Comparison of ENCODE assay signal across 10 cellular contexts in the genomic region with DNA sequence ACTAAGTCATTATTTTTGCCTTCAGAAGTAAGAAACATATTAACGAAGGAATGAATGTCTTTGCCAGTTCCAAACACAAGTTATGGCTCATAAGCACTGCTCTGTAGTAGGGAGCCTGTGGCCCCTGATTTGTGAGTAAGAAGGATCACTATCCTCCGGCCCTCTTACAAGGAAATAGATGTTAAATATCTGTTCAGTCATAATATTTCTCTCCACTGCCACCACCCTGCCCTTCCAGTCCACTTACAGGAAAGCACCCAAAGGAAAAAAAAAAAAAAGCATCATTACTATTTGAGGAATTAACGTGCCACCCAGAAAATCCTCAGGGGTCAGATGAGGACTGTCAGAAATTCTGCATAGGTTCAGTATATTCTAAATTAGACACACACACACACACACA.
DNase-seq lines count a peak whose midpoint lies in the region; ATAC-seq lines count a peak whose summit lies in the region.
"Had no signal": no experiment of that assay in that cellular context is flagged by ENCODE, and none has a peak within 500 bp of the region (broad histone marks: within the 10 kb centered on the region; RNA-seq: fewer than 3 reads in every experiment).

No MANE protein-coding gene starts in this region.

- H4K20me1 ChIP-seq in GM23248 (ENCODE audit: insufficient read depth) = no peaks in the 10 kb centered on the region

- H3K36me3 ChIP-seq in GM23248 (ENCODE audit: low read depth) (peaks cover 60% of the 10 kb centered on the region), SJSA1 (peaks cover 81% of the 10 kb centered on the region), skeletal muscle satellite cell (ENCODE audit: insufficient read depth, low read length) (peaks cover 82% of the 10 kb centered on the region), H7 (replicated peaks; ENCODE audit: control insufficient read depth, insufficient read depth, low read length) (peaks cover 6% of the 10 kb centered on the region)

- in situ Hi-C loops in GM23248 (cut with MboI) = no loop called here

- H3K4me3 ChIP-seq in GM23248 (no peak overlapping the region), SJSA1 (no peak overlapping the region), skeletal muscle satellite cell (ENCODE audit: low read length) (no peak overlapping the region), H7 (ENCODE audit: insufficient read depth, low read depth, low read length) (no peak overlapping the region)
- H3K4me3 ChIP-seq: suprapubic skin had no signal

- peaks cover 97% of the 10 kb centered on the region for H3K79me2 ChIP-seq in GM23248 (ENCODE audit: insufficient read depth)

- 56 to 60% methylated on average over 3 of the region's 3 CpGs for WGBS in GM23248 (ENCODE audit: low coverage in 1 of 2, low lambda C conversion rate in 2 of 2, missing lambda C conversion rate in 2 of 2), 2 experiments

- ATAC-seq in GM18870 (IDR thresholded peaks at IDR 0.05; ENCODE audit: unreplicated experiment) = no peak

- no peak overlapping the region for H2AFZ ChIP-seq in GM23248

- H3F3A ChIP-seq in GM23248 (ENCODE audit: insufficient read depth) = peaks cover 85% of the 10 kb centered on the region

- DNase-seq in GM23248 (no peak), SJSA1 (ENCODE audit: low read depth in 1 of 2, low spot score in 2 of 2) (no peak), glomerular visceral epithelial cell (ENCODE audit: extremely low spot score) (peak; percentile 58), H7 (no peak)
- DNase-seq in NK-92 treated with Interleukin-12 subunit alpha and Interleukin-12 subunit beta, amount 100 ng/mL, for 24 hours (lab: John Stamatoyannopoulos, UW) = no peak
- DNase-seq: NCI-H1436 treated with DMSO at 0.1 percent for 48 hours; stimulated activated CD4-positive, alpha-beta T cell treated with anti-CD3 and anti-CD28 coated beads, Interleukin-1b, Interleukin-23, amount 100 ng/mL, for 48 hours had no signal

- H3K4me1 ChIP-seq in GM23248 (ENCODE audit: insufficient read depth) (peaks cover 44% of the 10 kb centered on the region), SJSA1 (replicated peaks) (peaks cover 41% of the 10 kb centered on the region), skeletal muscle satellite cell (ENCODE audit: control insufficient read depth, insufficient read depth, low read length) (peaks cover 54% of the 10 kb centered on the region)

- no peaks in the 10 kb centered on the region for H3K9me2 ChIP-seq in GM23248 (ENCODE audit: insufficient read depth)

- H3K9me3 ChIP-seq in GM23248 (ENCODE audit: low read depth) = no peaks in the 10 kb centered on the region
- H3K9me3 ChIP-seq in SJSA1 (replicated peaks) = no peaks in the 10 kb centered on the region
- no peaks in the 10 kb centered on the region for H3K9me3 ChIP-seq in skeletal muscle satellite cell (replicated peaks; ENCODE audit: low read length)
- H3K9me3 ChIP-seq: suprapubic skin had no signal

- H3K27ac ChIP-seq in GM23248 (peak overlapping the region; percentile 65), SJSA1 (0 out of 2 replicates have a peak overlapping the region, but pooled peaks have one; percentile 8)
- H3K27ac ChIP-seq: suprapubic skin had no signal

- H3K27me3 ChIP-seq in GM23248 (replicated peaks; ENCODE audit: insufficient read depth) (no peaks in the 10 kb centered on the region), SJSA1 (replicated peaks) (no peaks in the 10 kb centered on the region), skeletal muscle satellite cell (ENCODE audit: control insufficient read depth, insufficient read depth, low read length) (no peaks in the 10 kb centered on the region), H7 (ENCODE audit: control insufficient read depth, insufficient read depth, low read length) (no peaks in the 10 kb centered on the region)
- H3K27me3 ChIP-seq: suprapubic skin had no signal

- H3K9ac ChIP-seq in GM23248 = peak overlapping the region; percentile 43
- H3K9ac ChIP-seq in skeletal muscle satellite cell (ENCODE audit: low read depth, low read length) = peak overlapping the region; percentile 71

- H3K4me2 ChIP-seq in GM23248 (ENCODE audit: unreplicated experiment) (peak overlapping the region; percentile 1), skeletal muscle satellite cell (ENCODE audit: low read length) (peak overlapping the region; percentile 22)
